ENCODE assay signal across 1 cellular context in the genomic region with DNA sequence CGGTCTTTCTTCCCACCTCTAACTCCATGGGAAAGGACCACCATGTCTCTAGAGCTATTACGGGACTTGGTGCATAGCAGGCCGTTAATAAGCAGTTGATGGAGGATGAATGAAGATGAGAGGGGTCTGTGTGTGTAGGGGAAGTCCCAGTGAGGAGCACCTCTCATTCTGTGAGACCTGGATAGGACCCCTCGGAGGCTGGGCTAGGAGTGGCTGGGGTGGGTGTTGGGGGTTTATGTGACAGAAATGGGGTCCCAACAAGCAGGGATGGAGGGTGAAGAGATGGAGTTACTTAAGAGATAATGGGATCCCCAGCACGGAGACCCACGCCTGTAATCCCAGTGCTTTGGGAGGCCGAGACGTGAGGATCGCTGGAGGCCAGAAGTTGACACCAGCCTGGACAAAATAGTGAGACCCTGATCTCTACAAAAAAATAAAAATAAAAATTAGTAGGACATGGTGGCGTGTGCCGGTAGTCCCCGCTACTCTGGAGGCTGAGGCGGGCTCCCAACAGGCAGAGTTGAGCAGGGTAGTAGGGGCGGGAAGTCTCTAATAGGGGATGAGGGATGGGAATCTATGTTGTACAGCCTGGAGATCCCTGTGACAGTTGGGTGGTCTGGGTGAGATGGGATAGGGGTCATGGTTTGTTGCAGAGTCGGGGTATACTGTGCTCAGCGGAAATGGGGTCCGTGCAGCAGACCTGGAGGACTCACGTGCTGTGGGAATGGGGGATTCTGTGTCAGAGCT.
TF ChIP-seq lines count a peak whose summit lies in the region.

No MANE protein-coding gene starts in this region.

TF ChIP-seq in A549, 52 proteins besides CTCF, POLR2A, EP300 and RAD21 (continued from another document):
- TF ChIP-seq, protein P1, sequence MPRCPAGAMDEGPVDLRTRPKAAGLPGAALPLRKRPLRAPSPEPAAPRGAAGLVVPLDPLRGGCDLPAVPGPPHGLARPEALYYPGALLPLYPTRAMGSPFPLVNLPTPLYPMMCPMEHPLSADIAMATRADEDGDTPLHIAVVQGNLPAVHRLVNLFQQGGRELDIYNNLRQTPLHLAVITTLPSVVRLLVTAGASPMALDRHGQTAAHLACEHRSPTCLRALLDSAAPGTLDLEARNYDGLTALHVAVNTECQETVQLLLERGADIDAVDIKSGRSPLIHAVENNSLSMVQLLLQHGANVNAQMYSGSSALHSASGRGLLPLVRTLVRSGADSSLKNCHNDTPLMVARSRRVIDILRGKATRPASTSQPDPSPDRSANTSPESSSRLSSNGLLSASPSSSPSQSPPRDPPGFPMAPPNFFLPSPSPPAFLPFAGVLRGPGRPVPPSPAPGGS (IDR thresholded peaks at IDR 0.05), result no peak
- no peak for TF ChIP-seq HOXA7 (CRISPR knock-in tag; IDR thresholded peaks at IDR 0.05)
- no peak for TF ChIP-seq NR3C1 (IDR thresholded peaks at IDR 0.05)
- no peak for TF ChIP-seq EHMT2 (IDR thresholded peaks at IDR 0.05; ENCODE audit: low read depth)
- no peak for TF ChIP-seq POLR2AphosphoS2 (conservative IDR thresholded peaks at IDR 0.05; ENCODE audit: low read length)
- TF ChIP-seq JUN (IDR thresholded peaks at IDR 0.05), result no peak
- TF ChIP-seq NPAS2 (CRISPR knock-in tag; IDR thresholded peaks at IDR 0.05; ENCODE audit: borderline replicate concordance), result no peak
